In genomic region chr3:71461749-71462483, GRCh38 we compare ENCODE assay signal across 14 cellular contexts.
A peak's percentile ranks its signal among the peaks of the same experiment; 100 is the strongest.
DNase-seq lines count a peak whose midpoint lies in the region; ATAC-seq and TF ChIP-seq lines count a peak whose summit lies in the region.
"Had no signal": no experiment of that assay in that cellular context is flagged by ENCODE, and none has a peak within 500 bp of the region (broad histone marks: within the 10 kb centered on the region; RNA-seq: fewer than 3 reads in every experiment).

No MANE protein-coding gene starts in this region.

- intact Hi-C loops in right cardiac atrium (cut with DNase I) (no loop called here), cardiac septum (cut with DNase I) (no loop called here)

- no peak for ATAC-seq in right cardiac atrium
- no peak for ATAC-seq in activated CD8-positive, alpha-beta T cell treated with anti-CD3 and anti-CD28 coated beads, Interleukin-2, amount 10 ng/mL, durations not matched to agents 7 days and 5 days

- DNase-seq in cardiac muscle cell (ENCODE audit: low read depth in 1 of 2, low spot score in 1 of 2) = no peak
- no peak for DNase-seq in right cardiac atrium
- no peak for DNase-seq in activated CD8-positive, alpha-beta T cell treated with anti-CD3 and anti-CD28 coated beads, Interleukin-2, amount 10 ng/mL, durations not matched to agents 7 days and 5 days
- DNase-seq in kidney glomerular epithelial cell (lab: John Stamatoyannopoulos, UW) = peak; percentile 46
- DNase-seq in OCI-M2 (lab: John Stamatoyannopoulos, UW; ENCODE audit: unreplicated experiment) = no peak
- DNase-seq in OCI-M1 (lab: John Stamatoyannopoulos, UW) = no peak
- DNase-seq in cardiac septum (ENCODE audit: low spot score) = no peak
- no peak for DNase-seq in stimulated activated CD4-positive, alpha-beta T cell treated with anti-CD3 and anti-CD28 coated beads, Interleukin-12 subunit alpha, Interleukin-12 subunit beta, amount 100 ng/mL, for 4 hours
- DNase-seq: esophagus squamous epithelium, GDM1, Kasumi-1, NCI-H345 had no signal

- POLR2A ChIA-PET in activated CD8-positive, alpha-beta T cell treated with anti-CD3 and anti-CD28 coated beads, Interleukin-2, amount 10 ng/mL, durations not matched to agents 7 days and 5 days (lab: Charles Lee) = no interaction called here

- H3K9me3 Mint-ChIP-seq in activated CD8-positive, alpha-beta T cell treated with anti-CD3 and anti-CD28 coated beads, Interleukin-2, amount 10 ng/mL, durations not matched to agents 7 days and 5 days (ENCODE audit: insufficient read depth) = no peaks in the 10 kb centered on the region

- peaks cover 43% of the 10 kb centered on the region for H3K4me1 Mint-ChIP-seq in activated CD8-positive, alpha-beta T cell treated with anti-CD3 and anti-CD28 coated beads, Interleukin-2, amount 10 ng/mL, durations not matched to agents 7 days and 5 days (ENCODE audit: low read depth)

- no peak overlapping the region for H3K4me3 Mint-ChIP-seq in activated CD8-positive, alpha-beta T cell treated with anti-CD3 and anti-CD28 coated beads, Interleukin-2, amount 10 ng/mL, durations not matched to agents 7 days and 5 days

- 94% methylated on average over 9 of the region's 9 CpGs for WGBS in right cardiac atrium

- H3K4me1 ChIP-seq in cardiac muscle cell (ENCODE audit: low read depth) (peaks cover 23% of the 10 kb centered on the region), right cardiac atrium (ENCODE audit: control insufficient read depth, insufficient read depth, low read length) (peaks cover 2% of the 10 kb centered on the region)

- H3K27ac ChIP-seq in cardiac muscle cell = peak overlapping the region; percentile 32
- H3K27ac ChIP-seq in right cardiac atrium (ENCODE audit: low read length) = no peak overlapping the region
- H3K27ac ChIP-seq: BLaER1, breast epithelium had no signal

- CTCF ChIA-PET in activated CD8-positive, alpha-beta T cell treated with anti-CD3 and anti-CD28 coated beads, Interleukin-2, amount 10 ng/mL, durations not matched to agents 7 days and 5 days (lab: Charles Lee) = interaction anchor here (1.6 to 1.7 kb wide), 2 partner anchors 15 to 64 kb away, joined by 4 to 5 read pairs; no protein-coding TSS in a partner anchor

- H3K27me3 ChIP-seq in cardiac muscle cell (no peaks in the 10 kb centered on the region), right cardiac atrium (ENCODE audit: control insufficient read depth, insufficient read depth) (no peaks in the 10 kb centered on the region)
- H3K27me3 ChIP-seq: breast epithelium, esophagus squamous epithelium had no signal

- peak overlapping the region; percentile 2 for H3K27ac Mint-ChIP-seq in activated CD8-positive, alpha-beta T cell treated with anti-CD3 and anti-CD28 coated beads, Interleukin-2, amount 10 ng/mL, durations not matched to agents 7 days and 5 days

- H3K9me3 ChIP-seq in cardiac muscle cell (ENCODE audit: low read depth) (no peaks in the 10 kb centered on the region), right cardiac atrium (ENCODE audit: control insufficient read depth, low read length) (no peaks in the 10 kb centered on the region)
- H3K9me3 ChIP-seq: BLaER1, breast epithelium, esophagus squamous epithelium had no signal

- H3K27me3 Mint-ChIP-seq in activated CD8-positive, alpha-beta T cell treated with anti-CD3 and anti-CD28 coated beads, Interleukin-2, amount 10 ng/mL, durations not matched to agents 7 days and 5 days (ENCODE audit: low read depth) = no peaks in the 10 kb centered on the region

- peaks cover 15% of the 10 kb centered on the region for H3K36me3 Mint-ChIP-seq in activated CD8-positive, alpha-beta T cell treated with anti-CD3 and anti-CD28 coated beads, Interleukin-2, amount 10 ng/mL, durations not matched to agents 7 days and 5 days (ENCODE audit: low read depth)

- no peak for TF ChIP-seq CTCF in cardiac muscle cell (IDR thresholded peaks at IDR 0.05; ENCODE audit: low read depth, low read length)

- no peak overlapping the region for H3K4me3 ChIP-seq in cardiac muscle cell
- no peak overlapping the region for H3K4me3 ChIP-seq in right cardiac atrium (ENCODE audit: low read length)
- H3K4me3 ChIP-seq: BLaER1, breast epithelium, esophagus squamous epithelium had no signal

- H3K36me3 ChIP-seq in cardiac muscle cell = no peaks in the 10 kb centered on the region
- H3K36me3 ChIP-seq: BLaER1, breast epithelium, esophagus squamous epithelium had no signal
